Comparison of ENCODE assay signal across 8 cellular contexts in genomic region chr12:108515916-108516315, GRCh38. TPM values are rescaled to one million over a fixed set of nuclear protein-coding genes. Genes with fewer than 3 reads are reported as not detected.
DNase-seq lines count a peak whose midpoint lies in the region; ATAC-seq, FAIRE-seq and TF ChIP-seq lines count a peak whose summit lies in the region.

No MANE protein-coding gene starts in this region.

- peaks cover 5% of the 10 kb centered on the region for H3K79me1 ChIP-seq in mesendoderm (ENCODE audit: low read length)

- no peak for ATAC-seq in foreskin keratinocyte

- no peaks in the 10 kb centered on the region for H3K9me3 ChIP-seq in astrocyte (ENCODE audit: insufficient read depth, low read depth, low read length)

- FAIRE-seq in astrocyte (lab: Jason Lieb, UNC) = no peak

- no peak overlapping the region for H2BK5ac ChIP-seq in mesendoderm (ENCODE audit: low read length)

- H3K27ac ChIP-seq in astrocyte (ENCODE audit: low read depth, low read length) = peak overlapping the region; percentile 70
- no peak overlapping the region for H3K27ac ChIP-seq in mesendoderm (ENCODE audit: low read depth, low read length)
- no peak overlapping the region for H3K27ac ChIP-seq in foreskin keratinocyte
- no peak overlapping the region for H3K27ac ChIP-seq in caudate nucleus (ENCODE audit: low read depth, low read length)

- H3K27ac Mint-ChIP-seq in astrocyte (ENCODE audit: unreplicated experiment) = no peak overlapping the region

- peaks cover 22% of the 10 kb centered on the region for H3K36me3 ChIP-seq in astrocyte (ENCODE audit: insufficient read depth, low read length)
- H3K36me3 ChIP-seq in mesendoderm (ENCODE audit: control insufficient read depth, insufficient read depth, low read length) = peaks cover 11% of the 10 kb centered on the region

- H3K9me3 Mint-ChIP-seq in astrocyte (ENCODE audit: unreplicated experiment) = no peaks in the 10 kb centered on the region

- TF ChIP-seq CTCF in HFF-Myc (IDR thresholded peaks at IDR 0.05; ENCODE audit: low read depth, low read length, missing control alignments) (no peak), astrocyte (IDR thresholded peaks at IDR 0.05; ENCODE audit: insufficient read depth, low read depth, low read length) (no peak), foreskin keratinocyte (conservative IDR thresholded peaks at IDR 0.05) (no peak)

- H4K5ac ChIP-seq in mesendoderm (ENCODE audit: low read length) = no peak overlapping the region

- H2BK15ac ChIP-seq in mesendoderm (replicated peaks; ENCODE audit: low read depth) = no peak overlapping the region

- WGBS in mesendoderm (ENCODE audit: extremely low coverage, insufficient coverage, low lambda C conversion rate) = no CpG with 5 or more reads among the region's 5 CpGs

- H4K8ac ChIP-seq in mesendoderm (ENCODE audit: low read depth, low read length) = no peak overlapping the region

- H3K4ac ChIP-seq in mesendoderm (ENCODE audit: low read depth, low read length) = no peak overlapping the region

- peaks cover 24% of the 10 kb centered on the region for H3K36me3 Mint-ChIP-seq in astrocyte (ENCODE audit: low read depth, unreplicated experiment)

- peak overlapping the region; percentile 93 for H3K9ac ChIP-seq in astrocyte (ENCODE audit: low read length)
- peak overlapping the region; percentile 85 for H3K9ac ChIP-seq in mesendoderm (ENCODE audit: low read length)

- H3K27me3 Mint-ChIP-seq in astrocyte (ENCODE audit: low read depth, unreplicated experiment) = no peaks in the 10 kb centered on the region

- in situ Hi-C loops in ACHN (cut with HindIII; ENCODE audit: low pct_ligation_motif_present, low pct_unique_long_range_greater_than_20kb, low sequenced_read_pairs) = no loop called here

- no peaks in the 10 kb centered on the region for H3K4me1 Mint-ChIP-seq in astrocyte (ENCODE audit: low read depth, unreplicated experiment)

- H3K4me3 ChIP-seq in HFF-Myc (replicated peaks; ENCODE audit: low read depth, low read length) (peak overlapping the region; percentile 76), astrocyte (ENCODE audit: insufficient read depth, low read depth, low read length) (peak overlapping the region; percentile 81), mesendoderm (ENCODE audit: low read length) (peak overlapping the region; percentile 78)

- H4K20me1 ChIP-seq in astrocyte (ENCODE audit: insufficient read depth, low read length) = peaks cover 38% of the 10 kb centered on the region

- H2BK120ac ChIP-seq in mesendoderm (ENCODE audit: low read depth, low read length) = no peak overlapping the region

- peak overlapping the region; percentile 90 for H3K4me3 Mint-ChIP-seq in astrocyte (ENCODE audit: unreplicated experiment)

- H3K4me1 ChIP-seq in astrocyte (ENCODE audit: insufficient read depth, low read length) (peaks cover 7% of the 10 kb centered on the region), mesendoderm (ENCODE audit: control insufficient read depth, low read depth, low read length) (no peaks in the 10 kb centered on the region), foreskin keratinocyte (no peaks in the 10 kb centered on the region)

- H2AFZ ChIP-seq in astrocyte (ENCODE audit: low read depth, low read length) = no peak overlapping the region

- H3K27me3 ChIP-seq in astrocyte (ENCODE audit: insufficient read depth, low read length) = no peaks in the 10 kb centered on the region
- H3K27me3 ChIP-seq in mesendoderm (ENCODE audit: insufficient read depth, low read length, poor library complexity) = no peaks in the 10 kb centered on the region
- H3K27me3 ChIP-seq in foreskin keratinocyte = no peaks in the 10 kb centered on the region

- no peak overlapping the region for H2AK5ac ChIP-seq in mesendoderm (ENCODE audit: low read length)

- H3K79me2 ChIP-seq in astrocyte (ENCODE audit: insufficient read depth, low read length) (peaks cover 22% of the 10 kb centered on the region), mesendoderm (ENCODE audit: control insufficient read depth, insufficient read depth, low read length) (no peaks in the 10 kb centered on the region)

- no peak overlapping the region for H3K23ac ChIP-seq in mesendoderm (ENCODE audit: low read length)

- DNase-seq in ACHN = peak; percentile 31
- DNase-seq in HFF-Myc (ENCODE audit: extremely low read depth, low read depth) = no peak
- no peak for DNase-seq in astrocyte (ENCODE audit: low read depth)
- DNase-seq in mesendoderm = peak; percentile 8
- DNase-seq in T1000 (lab: John Stamatoyannopoulos, UW) = no peak
- DNase-seq in foreskin keratinocyte = no peak
- DNase-seq in NCI-H2171 (lab: John Stamatoyannopoulos, UW) = no peak
- DNase-seq in caudate nucleus (lab: John Stamatoyannopoulos, UW) = no peak

- peak overlapping the region; percentile 92 for H3K56ac ChIP-seq in mesendoderm (ENCODE audit: low read length)

- H3K18ac ChIP-seq in mesendoderm (ENCODE audit: low read length) = no peak overlapping the region

- H3K4me2 ChIP-seq in astrocyte (ENCODE audit: low read length) (peak overlapping the region; percentile 98), mesendoderm (ENCODE audit: low read length) (peak overlapping the region; percentile 65)

RNA-seq across cellular contexts. Expression of gene FICD, which starts 0.8 kb away (rescaled TPM):
- total RNA-seq in astrocyte (3.5 and 4.7 TPM in 2 replicates), foreskin keratinocyte (2.0 and 2.8 TPM in 2 replicates)
- 2.1 TPM for polyA plus RNA-seq in mesendoderm (2013, experiment 1 of 2)
- 2.2 TPM for polyA plus RNA-seq in mesendoderm (2013, experiment 2 of 2)
- polyA plus RNA-seq in foreskin keratinocyte = 0.87 and 1.00 TPM in 2 replicates

RNA-seq across cellular contexts. Expression of gene SART3, which starts 45.1 kb away (rescaled TPM):
- total RNA-seq in astrocyte (39.9 and 48.4 TPM in 2 replicates), foreskin keratinocyte (50.0 and 54.9 TPM in 2 replicates)
- polyA plus RNA-seq in mesendoderm (2013, experiment 1 of 2) = 44.4 TPM
- 44.8 TPM for polyA plus RNA-seq in mesendoderm (2013, experiment 2 of 2)
- 15.2 and 18.8 TPM in 2 replicates for polyA plus RNA-seq in foreskin keratinocyte

RNA-seq across cellular contexts. Expression of gene ISCU, which starts 46.5 kb away (rescaled TPM):
- total RNA-seq in astrocyte (121 and 124 TPM in 2 replicates), foreskin keratinocyte (90.7 and 93.3 TPM in 2 replicates)
- 67.0 TPM for polyA plus RNA-seq in mesendoderm (2013, experiment 1 of 2)
- polyA plus RNA-seq in mesendoderm (2013, experiment 2 of 2) = 63.2 TPM
- polyA plus RNA-seq in foreskin keratinocyte = 105 and 115 TPM in 2 replicates

Comparison
In these comparisons a context has a peak if more than half of its experiments do, and no peak if none do; other contexts are left out.
1. DNase-seq: peak in ACHN (single experiment) and mesendoderm (single experiment); none in HFF-Myc (single experiment), astrocyte (single experiment), T1000 (single experiment), foreskin keratinocyte (0 of 2), NCI-H2171 (single experiment) and caudate nucleus (0 of 61).
2. Peak in every context shown above with its lines, with median percentiles within 50 percentile points of each other: H3K4me3 ChIP-seq.